8 cellular contexts compared by ENCODE assay signal in genomic region chr3:111080357-111080937, GRCh38. TPM values are rescaled to one million over a fixed set of nuclear protein-coding genes. Genes with fewer than 3 reads are reported as not detected.
A peak's percentile ranks its signal among the peaks of the same experiment; 100 is the strongest.
DNase-seq lines count a peak whose midpoint lies in the region; ATAC-seq, FAIRE-seq and TF ChIP-seq lines count a peak whose summit lies in the region.

No MANE protein-coding gene starts in this region.

- in situ Hi-C loops in astrocyte of the cerebellum (cut with HindIII; ENCODE audit: low sequenced_read_pairs) = no loop called here

- peak; percentile 84 for ATAC-seq in left lung
- no peak for ATAC-seq in GM21390 (IDR thresholded peaks at IDR 0.05; ENCODE audit: unreplicated experiment)
- ATAC-seq in GM19455 (IDR thresholded peaks at IDR 0.05; ENCODE audit: unreplicated experiment) = no peak

- H3K27ac ChIP-seq in left lung = no peak overlapping the region

- H3K4me1 ChIP-seq in left lung = peaks cover 0 to 9% of the 10 kb centered on the region in 2 donors

- peak; percentile 39 for TF ChIP-seq CTCF in astrocyte of the cerebellum (IDR thresholded peaks at IDR 0.05; ENCODE audit: low read depth, low read length, missing control alignments)
- peak in 1 of 2 donors; percentile 43 for TF ChIP-seq CTCF in left lung (IDR thresholded peaks at IDR 0.05)

- FAIRE-seq in GM12892 (lab: Jason Lieb, UNC) = no peak

- no peaks in the 10 kb centered on the region for H3K9me3 ChIP-seq in left lung

- DNase-seq in Ammon's horn (ENCODE audit: low spot score) (peak; percentile 28), HT1080 (ENCODE audit: low read depth) (peak; percentile 63), astrocyte of the cerebellum (ENCODE audit: low read depth) (peak; percentile 41), left lung (no peak), GM12892 (ENCODE audit: insufficient read length) (no peak), NCI-H345 treated with DMSO at 0.1 percent for 48 hours (lab: John Stamatoyannopoulos, UW; ENCODE audit: unreplicated experiment) (no peak)

- H3K4me3 ChIP-seq in astrocyte of the cerebellum (ENCODE audit: low read depth, low read length) (no peak overlapping the region), left lung (no peak overlapping the region)

- intact Hi-C loops in left lung (cut with DNase I) = no loop called here

- H3K27me3 ChIP-seq in left lung = peaks cover 0 to under 1% of the 10 kb centered on the region in 2 donors

- no peaks in the 10 kb centered on the region for H3K36me3 ChIP-seq in left lung

- TF ChIP-seq POLR2A in GM12892 (IDR thresholded peaks at IDR 0.05; ENCODE audit: low read depth, low read length) = no peak

RNA-seq across cellular contexts. Expression of gene NECTIN3, which starts 8.8 kb away (rescaled TPM):
- 61.5 and 66.2 TPM in 2 replicates for total RNA-seq in HT1080 (2014; rRNA removed; shearing (Covaris generic))
- polyA plus RNA-seq in HT1080 (2015; cell fraction: cytosol; rRNA removed) = 41.2 and 51.0 TPM in 2 replicates
- polyA plus RNA-seq in HT1080 (2015; cell fraction: nucleus; rRNA removed) = 46.4 and 57.3 TPM in 2 replicates
- 10 to 100 TPM; 24.9 to 26.0 TPM for total RNA-seq in left lung
- not detected for polyA plus RNA-seq in GM12892 (2012; ENCODE audit: missing spikeins)

Comparison
In these comparisons a context has a peak if more than half of its experiments do, and no peak if none do; other contexts are left out.
1. DNase-seq: peak in Ammon's horn (single experiment), HT1080 (single experiment) and astrocyte of the cerebellum (single experiment); none in left lung (0 of 2), GM12892 (single experiment) and NCI-H345 treated with DMSO at 0.1 percent for 48 hours (single experiment).